ENCODE assay signal across 8 cellular contexts in genomic region chr10:72126184-72126871, GRCh38. TPM values are rescaled to one million over a fixed set of nuclear protein-coding genes. Genes with fewer than 3 reads are reported as not detected.
DNase-seq lines count a peak whose midpoint lies in the region; ATAC-seq and TF ChIP-seq lines count a peak whose summit lies in the region.

No MANE protein-coding gene starts in this region.

- no peaks in the 10 kb centered on the region for H3K79me1 ChIP-seq in H9 (ENCODE audit: insufficient read depth, low read depth, low read length, poor library complexity, severe bottlenecking)

- no peak overlapping the region for H3K4me3 Mint-ChIP-seq in H9

- H3K27me3 ChIP-seq in BE2C (no peaks in the 10 kb centered on the region), H9 (ENCODE audit: insufficient read depth, low read length) (no peaks in the 10 kb centered on the region), WERI-Rb-1 (ENCODE audit: insufficient read depth, low read depth, severe bottlenecking) (no peaks in the 10 kb centered on the region)

- H4K91ac ChIP-seq in H9 (ENCODE audit: insufficient read length, low read depth, low read length) = no peak overlapping the region

- H3K9me3 Mint-ChIP-seq in H9 = no peaks in the 10 kb centered on the region

- no peak overlapping the region for H3K56ac ChIP-seq in H9 (ENCODE audit: insufficient read length, low read depth, low read length)

- H3K4me1 Mint-ChIP-seq in H9 = peaks cover 10 to 11% of the 10 kb centered on the region in 2 experiments

- H4K5ac ChIP-seq in H9 (ENCODE audit: insufficient read length, low read depth, low read length) = no peak overlapping the region

- no peaks in the 10 kb centered on the region for H3K23me2 ChIP-seq in H9 (ENCODE audit: insufficient read length, low read depth, low read length, poor library complexity, severe bottlenecking)

- H3K36me3 ChIP-seq in BE2C = no peaks in the 10 kb centered on the region; the same call in 1 of the 2 replicates
- H3K36me3 ChIP-seq in WERI-Rb-1 = peaks cover 5% of the 10 kb centered on the region

- no peaks in the 10 kb centered on the region for H3K79me2 ChIP-seq in H9 (ENCODE audit: insufficient read depth, low read length)

- H3K36me3 Mint-ChIP-seq in H9 (ENCODE audit: insufficient read depth in 1 of 3, low read depth in 3 of 3) = peaks cover 0 to 8% (median 0%) of the 10 kb centered on the region in 3 experiments; a peak in 1 of 7 replicates

- H4K20me1 ChIP-seq in H9 (ENCODE audit: control insufficient read depth, insufficient read depth, insufficient read length) = no peaks in the 10 kb centered on the region

- H3K4me3 ChIP-seq in BE2C (ENCODE audit: low read depth, low read length) (no peak overlapping the region), WERI-Rb-1 (ENCODE audit: low read depth, low read length) (no peak overlapping the region)

- H3K18ac ChIP-seq in H9 (ENCODE audit: insufficient read length, low read depth, low read length) = no peak overlapping the region

- WGBS in H9 (ENCODE audit: extremely low coverage, insufficient read length, low lambda C conversion rate) = no CpG with 5 or more reads among the region's 3 CpGs

- H3K23ac ChIP-seq in H9 (ENCODE audit: insufficient read length, low read depth, low read length) = no peak overlapping the region

- DNase-seq in BE2C (no peak), H9 (no peak), WERI-Rb-1 (no peak), iPS-NIHi7 (ENCODE audit: extremely low spot score) (peak; percentile 51)
- DNase-seq in activated CD8-positive, alpha-beta memory T cell treated with anti-CD3 and anti-CD28 coated beads, Interleukin-2, amount 50 U/mL, for 4 hours = no peak
- DNase-seq in stimulated activated naive CD8-positive, alpha-beta T cell treated with anti-CD3 and anti-CD28 coated beads, Interleukin-15, Interleukin-2, amounts not matched to agents 100 U/mL and 50 U/mL, for 24 hours = no peak

- H3K4me2 ChIP-seq in H9 (ENCODE audit: insufficient read depth, insufficient read length, low read length) = no peak overlapping the region

- TF ChIP-seq CTCF in BE2C (IDR thresholded peaks at IDR 0.05; ENCODE audit: low read depth, low read length) = peak; percentile 61
- TF ChIP-seq CTCF in H9 (conservative IDR thresholded peaks at IDR 0.05) = peak; percentile 62
- TF ChIP-seq CTCF in WERI-Rb-1 (IDR thresholded peaks at IDR 0.05; ENCODE audit: low read depth, low read length) = peak; percentile 27; the same call in 1 of the 2 replicates

- no peak overlapping the region for H2AK5ac ChIP-seq in H9 (ENCODE audit: insufficient read length, low read length)

- no peak overlapping the region for H2AFZ ChIP-seq in H9 (ENCODE audit: low read length)

- no peaks in the 10 kb centered on the region for H3K27me3 Mint-ChIP-seq in H9 (ENCODE audit: low read depth)

- no peak overlapping the region for H2BK120ac ChIP-seq in H9 (ENCODE audit: low read depth, low read length, poor library complexity, severe bottlenecking)

- peaks cover 10% of the 10 kb centered on the region for H3K4me1 ChIP-seq in BE2C
- no peaks in the 10 kb centered on the region for H3K4me1 ChIP-seq in H9 (ENCODE audit: insufficient read depth, low read length)

- no peak overlapping the region for H2BK12ac ChIP-seq in H9 (ENCODE audit: insufficient read length, low read depth, low read length)

- H3K27ac Mint-ChIP-seq in H9 = peak overlapping the region in 1 of 3 experiments; percentile 90; a peak in 4 of 7 replicates

- H2BK5ac ChIP-seq in H9 (ENCODE audit: insufficient read length, low read length) = no peak overlapping the region

- H3T11ph ChIP-seq in H9 (ENCODE audit: low read length) = no peak overlapping the region

- no peak overlapping the region for H4K8ac ChIP-seq in H9 (replicated peaks; ENCODE audit: insufficient read length, low read depth, low read length)

- H3K14ac ChIP-seq in H9 (ENCODE audit: insufficient read depth, low read length) = no peak overlapping the region

- H3K9me3 ChIP-seq in BE2C (no peaks in the 10 kb centered on the region), H9 (ENCODE audit: control insufficient read depth, low read depth, low read length) (no peaks in the 10 kb centered on the region), WERI-Rb-1 (ENCODE audit: severe bottlenecking) (no peaks in the 10 kb centered on the region)

- H2BK20ac ChIP-seq in H9 (ENCODE audit: low read depth, low read length, poor library complexity, severe bottlenecking) = no peak overlapping the region

- no peak for ATAC-seq in HG03354 (IDR thresholded peaks at IDR 0.05; ENCODE audit: poor library complexity, severe bottlenecking, unreplicated experiment)
- ATAC-seq in GM19023 (IDR thresholded peaks at IDR 0.05; ENCODE audit: unreplicated experiment) = no peak
- no peak for ATAC-seq in stimulated activated naive CD8-positive, alpha-beta T cell treated with anti-CD3 and anti-CD28 coated beads, Interleukin-15, Interleukin-2, amounts not matched to agents 100 U/mL and 50 U/mL, for 24 hours

- H3K27ac ChIP-seq in H9 (ENCODE audit: insufficient read length, low read depth, low read length) = no peak overlapping the region
- H3K27ac ChIP-seq in WERI-Rb-1 = no peak overlapping the region

- H2BK15ac ChIP-seq in H9 (ENCODE audit: low read depth, low read length) = no peak overlapping the region

- H3K4ac ChIP-seq in H9 (ENCODE audit: low read depth, low read length) = no peak overlapping the region

- H3K9ac ChIP-seq in H9 (ENCODE audit: extremely low read depth, insufficient read length, low read length) = no peak overlapping the region

RNA-seq across cellular contexts. Expression of gene SPOCK2, which starts 38.0 kb away (rescaled TPM):
- polyA plus RNA-seq in BE2C (2012; ENCODE audit: insufficient read depth, insufficient read length, low read depth) = 1.4 TPM
- total RNA-seq in H9 (2021) = 0.86 and 1.8 TPM in 2 replicates
